ENCODE assay signal across 17 cellular contexts in the genomic region with DNA sequence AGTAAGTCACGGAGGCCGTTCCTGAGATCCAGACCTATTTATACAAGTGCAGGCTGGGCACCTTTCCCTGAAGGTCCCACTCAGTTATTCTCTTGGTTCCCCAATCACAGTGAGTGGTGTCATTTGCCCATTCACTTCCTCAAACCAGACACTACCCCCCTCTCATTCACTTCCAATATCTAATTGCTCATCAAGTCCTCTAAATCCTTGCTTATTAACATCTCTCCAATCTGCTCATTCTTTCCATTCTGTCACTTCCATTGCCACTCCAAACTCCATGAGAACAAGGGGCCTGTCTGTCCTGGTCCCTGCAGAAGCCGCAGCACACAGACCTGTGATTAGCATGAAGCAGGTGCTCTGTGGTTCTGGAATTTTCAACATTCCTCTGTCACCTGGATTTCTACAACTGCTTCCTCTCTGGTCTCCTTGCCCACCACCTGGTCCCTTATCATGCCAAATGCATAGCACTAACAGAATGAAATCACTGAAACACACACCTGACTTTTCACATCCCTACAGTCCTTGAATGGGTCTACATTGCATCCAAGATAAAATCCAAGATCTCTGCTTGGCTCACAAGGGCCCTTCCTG. TPM values are rescaled to one million over a fixed set of nuclear protein-coding genes. Genes with fewer than 3 reads are reported as not detected.
DNase-seq lines count a peak whose midpoint lies in the region; ATAC-seq, FAIRE-seq and TF ChIP-seq lines count a peak whose summit lies in the region.
"Had no signal": no experiment of that assay in that cellular context is flagged by ENCODE, and none has a peak within 500 bp of the region (broad histone marks: within the 10 kb centered on the region; RNA-seq: fewer than 3 reads in every experiment).

No MANE protein-coding gene starts in this region.

- no peak for TF ChIP-seq POLR2A in tibial nerve (IDR thresholded peaks at IDR 0.05)
- TF ChIP-seq POLR2A in H54 (IDR thresholded peaks at IDR 0.05; ENCODE audit: low read depth, low read length), result no peak

- peak overlapping the region; percentile 80 for H3K27ac ChIP-seq in AG04450 (ENCODE audit: low read depth, low read length)
- H3K27ac ChIP-seq in CD4-positive, alpha-beta memory T cell (ENCODE audit: low read depth, low read length), result no peak overlapping the region
- peak overlapping the region; percentile 91 for H3K27ac ChIP-seq in keratinocyte (ENCODE audit: control insufficient read depth, insufficient read depth, low read length)
- no peak overlapping the region for H3K27ac ChIP-seq in Karpas-422 (ENCODE audit: low read length)
- H3K27ac ChIP-seq in tibial nerve, result no peak overlapping the region
- H3K27ac ChIP-seq: C4-2B, RWPE1 had no signal

- H4K20me1 ChIP-seq in keratinocyte (ENCODE audit: control insufficient read depth, extremely low read depth, insufficient read depth, low read length) (no peaks in the 10 kb centered on the region), Karpas-422 (ENCODE audit: insufficient read depth, low read depth, low read length) (no peaks in the 10 kb centered on the region)

- H3K9me3 Mint-ChIP-seq in CD4-positive, alpha-beta memory T cell, result no peaks in the 10 kb centered on the region
- peaks cover 3% of the 10 kb centered on the region for H3K9me3 Mint-ChIP-seq in activated CD8-positive, alpha-beta T cell treated with anti-CD3 and anti-CD28 coated beads for 36 hours

- H3K9me3 ChIP-seq in AG04450 (ENCODE audit: control insufficient read depth, insufficient read depth, low read length) (no peaks in the 10 kb centered on the region), keratinocyte (ENCODE audit: control insufficient read depth, low read depth, low read length) (no peaks in the 10 kb centered on the region), Karpas-422 (ENCODE audit: low read length) (no peaks in the 10 kb centered on the region), tibial nerve (no peaks in the 10 kb centered on the region)
- no peaks in the 10 kb centered on the region for H3K9me3 ChIP-seq in CD4-positive, alpha-beta memory T cell (ENCODE audit: control insufficient read depth in 1 of 2, low read length in 2 of 2)

- H3K79me2 ChIP-seq in keratinocyte (ENCODE audit: control insufficient read depth, insufficient read depth, low read length) (peaks cover 2% of the 10 kb centered on the region), Karpas-422 (ENCODE audit: low read length) (no peaks in the 10 kb centered on the region)

- TF ChIP-seq EP300 in tibial nerve (IDR thresholded peaks at IDR 0.05), result no peak

- dilution Hi-C loops in keratinocyte (cut with MboI; ENCODE audit: extremely low pct_ligation_motif_present, low sequenced_read_pairs), result no loop called here

- H3K4me3 Mint-ChIP-seq in CD4-positive, alpha-beta memory T cell, result peak overlapping the region; percentile 21 to 91 (median 74)
- no peak overlapping the region for H3K4me3 Mint-ChIP-seq in activated CD8-positive, alpha-beta T cell treated with anti-CD3 and anti-CD28 coated beads for 36 hours

- CTCF ChIA-PET in AG04450 (lab: Charles Lee), result no interaction called here
- CTCF ChIA-PET in CD4-positive, alpha-beta memory T cell (lab: Charles Lee; ENCODE audit: partially characterized antibody), result no interaction called here
- CTCF ChIA-PET in activated CD8-positive, alpha-beta T cell treated with anti-CD3 and anti-CD28 coated beads for 36 hours (lab: Charles Lee), result no interaction called here

- H3K36me3 ChIP-seq in CD4-positive, alpha-beta memory T cell (ENCODE audit: insufficient read depth, low read length), result no peaks in the 10 kb centered on the region
- H3K36me3 ChIP-seq in keratinocyte (ENCODE audit: control insufficient read depth in 2 of 2, extremely low read depth in 1 of 2, insufficient read depth in 2 of 2, low read length in 2 of 2) (no peaks in the 10 kb centered on the region), Karpas-422 (ENCODE audit: insufficient read depth, low read length) (no peaks in the 10 kb centered on the region), tibial nerve (no peaks in the 10 kb centered on the region)

- H3K4me1 ChIP-seq in CD4-positive, alpha-beta memory T cell (ENCODE audit: insufficient read depth, low read length), result peaks cover 54% of the 10 kb centered on the region
- peaks cover 50% of the 10 kb centered on the region for H3K4me1 ChIP-seq in keratinocyte (ENCODE audit: control insufficient read depth, extremely low read depth, insufficient read depth, low read length)
- H3K4me1 ChIP-seq in Karpas-422 (ENCODE audit: low read length), result no peaks in the 10 kb centered on the region
- peaks cover 0 to 42% (median 9%) of the 10 kb centered on the region in 4 donors for H3K4me1 ChIP-seq in tibial nerve

- DNase-seq in AG04450 (ENCODE audit: low read depth, low spot score) (no peak), keratinocyte (ENCODE audit: low read depth, low spot score) (no peak), GM13976 (ENCODE audit: low spot score) (no peak), Karpas-422 (no peak), tibial nerve (ENCODE audit: low spot score in 2 of 2) (no peak), H54 (ENCODE audit: insufficient read length, low spot score) (no peak)
- DNase-seq in CD4-positive, alpha-beta memory T cell, result no peak
- no peak for DNase-seq in activated CD8-positive, alpha-beta T cell treated with anti-CD3 and anti-CD28 coated beads for 36 hours
- DNase-seq: aorta, foreskin melanocyte, GF-D8, GOT3, NCI-H1436, NCI-H524 treated with DMSO at 0.1 percent for 48 hours had no signal

- in situ Hi-C loops in GM13976 (cut with MboI; ENCODE audit: low sequenced_read_pairs, unreplicated experiment), result no loop called here

- POLR2A ChIA-PET in AG04450 (lab: Yijun Ruan, JAX), result no interaction called here
- POLR2A ChIA-PET in CD4-positive, alpha-beta memory T cell (lab: Charles Lee; ENCODE audit: partially characterized antibody), result no interaction called here
- POLR2A ChIA-PET in activated CD8-positive, alpha-beta T cell treated with anti-CD3 and anti-CD28 coated beads for 36 hours (lab: Charles Lee), result no interaction called here

- H3K4me2 ChIP-seq in keratinocyte (ENCODE audit: control insufficient read depth, extremely low read depth, insufficient read depth, low read depth, low read length) (peak overlapping the region; percentile 93), Karpas-422 (ENCODE audit: low read depth, low read length, poor library complexity, severe bottlenecking) (no peak overlapping the region)

- FAIRE-seq in keratinocyte (lab: Jason Lieb, UNC) (no peak), H54 (lab: Jason Lieb, UNC) (no peak)
- FAIRE-seq: islet of Langerhans had no signal

- H3K27ac Mint-ChIP-seq in CD4-positive, alpha-beta memory T cell, result peak overlapping the region; percentile 30 to 90 (median 78)
- peak overlapping the region; percentile 30 for H3K27ac Mint-ChIP-seq in activated CD8-positive, alpha-beta T cell treated with anti-CD3 and anti-CD28 coated beads for 36 hours

- H3K9ac ChIP-seq in keratinocyte (ENCODE audit: control insufficient read depth, extremely low read depth, insufficient read depth, low read length), result peak overlapping the region; percentile 77
- no peak overlapping the region for H3K9ac ChIP-seq in Karpas-422 (ENCODE audit: low read length)

- no peaks in the 10 kb centered on the region for H3K27me3 Mint-ChIP-seq in CD4-positive, alpha-beta memory T cell
- no peaks in the 10 kb centered on the region for H3K27me3 Mint-ChIP-seq in activated CD8-positive, alpha-beta T cell treated with anti-CD3 and anti-CD28 coated beads for 36 hours

- intact Hi-C loops in CD4-positive, alpha-beta memory T cell (cut with micrococcal nuclease), result loop anchor here (2.0 kb wide), 1 partner anchor 15 kb away; no protein-coding TSS in a partner anchor
- intact Hi-C loops in activated CD8-positive, alpha-beta T cell treated with anti-CD3 and anti-CD28 coated beads for 36 hours (cut with micrococcal nuclease), result no loop called here

- H3K27me3 ChIP-seq in AG04450 (ENCODE audit: control insufficient read depth, insufficient read depth, low read length) (no peaks in the 10 kb centered on the region), keratinocyte (ENCODE audit: control insufficient read depth, extremely low read depth, insufficient read depth, low read length) (no peaks in the 10 kb centered on the region), Karpas-422 (ENCODE audit: low read length) (no peaks in the 10 kb centered on the region), tibial nerve (no peaks in the 10 kb centered on the region)
- H3K27me3 ChIP-seq in CD4-positive, alpha-beta memory T cell (ENCODE audit: insufficient read depth, low read length), result no peaks in the 10 kb centered on the region

- no peak overlapping the region for H2AFZ ChIP-seq in keratinocyte (ENCODE audit: control insufficient read depth, low read length)
- no peak overlapping the region for H2AFZ ChIP-seq in Karpas-422 (ENCODE audit: low read length)

- ATAC-seq in activated CD8-positive, alpha-beta T cell treated with anti-CD3 and anti-CD28 coated beads for 36 hours, result no peak

- 60 to 61% methylated on average over 3 of the region's 3 CpGs for WGBS in tibial nerve, 2 donors

- H3K4me3 ChIP-seq in AG04450 (ENCODE audit: low read depth, low read length) (no peak overlapping the region), keratinocyte (ENCODE audit: control insufficient read depth in 2 of 3, extremely low read depth in 1 of 3, insufficient read depth in 2 of 3, low read depth in 1 of 3, low read length in 3 of 3) (peak overlapping the region in 2 of 3 experiments; percentile 24 to 34), Karpas-422 (ENCODE audit: low read length) (no peak overlapping the region), tibial nerve (no peak overlapping the region)
- no peak overlapping the region for H3K4me3 ChIP-seq in CD4-positive, alpha-beta memory T cell (ENCODE audit: low read length in 2 of 2)

- TF ChIP-seq CTCF in AG04450 (IDR thresholded peaks at IDR 0.05; ENCODE audit: low read depth, low read length) (no peak), keratinocyte (optimal IDR thresholded peaks at IDR 0.05 in 1 of 3, IDR thresholded peaks at IDR 0.05 in 1 of 3, conservative IDR thresholded peaks at IDR 0.05 in 1 of 3; ENCODE audit: extremely low read depth in 1 of 3, insufficient read depth in 2 of 3, low read length in 3 of 3) (no peak), GM13976 (IDR thresholded peaks at IDR 0.05; ENCODE audit: borderline replicate concordance, control extremely low read depth, extremely low read depth, insufficient read depth, missing control alignments) (no peak), tibial nerve (IDR thresholded peaks at IDR 0.05) (no peak)
- no peak for TF ChIP-seq CTCF in activated CD8-positive, alpha-beta T cell treated with anti-CD3 and anti-CD28 coated beads for 36 hours (IDR thresholded peaks at IDR 0.05)

- peaks cover 6% of the 10 kb centered on the region in 2 donors for H3K36me3 Mint-ChIP-seq in CD4-positive, alpha-beta memory T cell
- peaks cover 18% of the 10 kb centered on the region for H3K36me3 Mint-ChIP-seq in activated CD8-positive, alpha-beta T cell treated with anti-CD3 and anti-CD28 coated beads for 36 hours (ENCODE audit: low read depth)

- H3K9me1 ChIP-seq in keratinocyte (ENCODE audit: control insufficient read depth, extremely low read depth, insufficient read depth, low read length), result no peaks in the 10 kb centered on the region

- no peaks in the 10 kb centered on the region for H3K9me2 ChIP-seq in Karpas-422 (replicated peaks; ENCODE audit: insufficient read depth, low read length)

- peaks cover 45 to 81% (median 54%) of the 10 kb centered on the region in 4 donors for H3K4me1 Mint-ChIP-seq in CD4-positive, alpha-beta memory T cell
- H3K4me1 Mint-ChIP-seq in activated CD8-positive, alpha-beta T cell treated with anti-CD3 and anti-CD28 coated beads for 36 hours (ENCODE audit: low read depth), result peaks cover 55% of the 10 kb centered on the region

RNA-seq across cellular contexts. Expression of gene ATXN1, which starts 55.8 kb away (rescaled TPM):
- polyA plus RNA-seq in AG04450 (2011; rRNA removed) (11.8 and 12.6 TPM in 2 replicates), keratinocyte (9.4 to 9.7 TPM (median 9.4 TPM) in 3 replicates)
- 32.4 and 37.6 TPM in 2 replicates for polyA minus RNA-seq in AG04450 (2011; rRNA and poly(A)+ RNA removed)
- total RNA-seq in CD4-positive, alpha-beta memory T cell, result 10 to 100 TPM; 94.7 to 97.4 TPM
- polyA plus RNA-seq in CD4-positive, alpha-beta memory T cell, result 10 to 100 TPM; 10.5 to 19.1 TPM
- 10 to 100 TPM; 35.4 to 40.8 TPM for total RNA-seq in activated CD8-positive, alpha-beta T cell treated with anti-CD3 and anti-CD28 coated beads for 36 hours
- polyA plus RNA-seq in keratinocyte (2011; ENCODE audit: low read depth), result 6.3 TPM
- 7.3 and 7.5 TPM in 2 replicates for polyA plus RNA-seq in keratinocyte (2011; cell fraction: cytosol; rRNA removed)
- polyA plus RNA-seq in keratinocyte (2011; cell fraction: nucleus; rRNA removed), result 19.2 and 21.1 TPM in 2 replicates
- polyA plus RNA-seq in keratinocyte (2012; ENCODE audit: low replicate concordance), result 8.8 and 11.5 TPM in 2 replicates
- polyA minus RNA-seq in keratinocyte, result 13.2 to 34.1 TPM (median 23.4 TPM) in 3 replicates
- polyA minus RNA-seq in keratinocyte (2011; cell fraction: cytosol; rRNA and poly(A)+ RNA removed), result 8.1 TPM
- polyA minus RNA-seq in keratinocyte (2011; cell fraction: nucleus; rRNA and poly(A)+ RNA removed), result 31.4 and 46.3 TPM in 2 replicates
- 0.37 and 1.2 TPM in 2 replicates for total RNA-seq in Karpas-422 (2014; rRNA removed; shearing (Covaris generic); ENCODE audit: low replicate concordance)
- total RNA-seq in tibial nerve, result 10 to 100 TPM; 24.9 to 48.0 (median 36.8) TPM

Comparison
In these comparisons a context has a peak if more than half of its experiments do, and no peak if none do; other contexts are left out.
1. H3K27ac ChIP-seq: peak in AG04450 (single experiment) and keratinocyte (single experiment); none in CD4-positive, alpha-beta memory T cell (single experiment), Karpas-422 (single experiment) and tibial nerve (0 of 4).
2. H3K4me3 ChIP-seq: peak in keratinocyte (2 of 3); none in AG04450 (single experiment), CD4-positive, alpha-beta memory T cell (0 of 2), Karpas-422 (single experiment) and tibial nerve (0 of 4).
3. RNA of gene ATXN1, which starts 55.8 kb away (total RNA-seq): 94.7 to 97.4 TPM in CD4-positive, alpha-beta memory T cell, 24.9 to 48.0 TPM in tibial nerve and 35.4 to 40.8 TPM in activated CD8-positive, alpha-beta T cell treated with anti-CD3 and anti-CD28 coated beads for 36 hours; 0.37 to 1.2 TPM in Karpas-422; every median in the first group is over 10 times any median in the second.